In genomic region chr2:126971481-126972271, GRCh38 we compare ENCODE assay signal across 1 cellular context.
TF ChIP-seq lines count a peak whose summit lies in the region.

No MANE protein-coding gene starts in this region.

TF ChIP-seq in GM12878, 131 proteins besides CTCF, POLR2A, EP300 and RAD21 (continued from another document):
- TF ChIP-seq CUX1 (IDR thresholded peaks at IDR 0.05; ENCODE audit: insufficient replicate concordance, low read depth, low read length) (no peak), ESRRA (IDR thresholded peaks at IDR 0.05; ENCODE audit: low read length) (no peak), IRF4 (IDR thresholded peaks at IDR 0.05; ENCODE audit: low read depth, low read length) (no peak), MEF2B (IDR thresholded peaks at IDR 0.05; ENCODE audit: partially characterized antibody, poor library complexity, severe bottlenecking) (no peak), POU2F2 (IDR thresholded peaks at IDR 0.05; ENCODE audit: borderline replicate concordance, low read depth, low read length) (0 out of 3 replicates have a peak, but pooled peaks have one; percentile 28), SMARCA5 (IDR thresholded peaks at IDR 0.05) (0 out of 2 replicates have a peak, but pooled peaks have one; percentile 48), SUPT20H (IDR thresholded peaks at IDR 0.05; ENCODE audit: borderline replicate concordance, control insufficient read depth, low read depth, low read length) (no peak), RELB (IDR thresholded peaks at IDR 0.05; ENCODE audit: low read depth) (no peak), SMAD5 (IDR thresholded peaks at IDR 0.05; ENCODE audit: low read depth) (no peak), TCF12 (IDR thresholded peaks at IDR 0.05; ENCODE audit: low read depth, low read length) (peak; percentile 55; the same call in 1 of the 2 replicates)
